Comparison of ENCODE assay signal across 8 cellular contexts in the genomic region with DNA sequence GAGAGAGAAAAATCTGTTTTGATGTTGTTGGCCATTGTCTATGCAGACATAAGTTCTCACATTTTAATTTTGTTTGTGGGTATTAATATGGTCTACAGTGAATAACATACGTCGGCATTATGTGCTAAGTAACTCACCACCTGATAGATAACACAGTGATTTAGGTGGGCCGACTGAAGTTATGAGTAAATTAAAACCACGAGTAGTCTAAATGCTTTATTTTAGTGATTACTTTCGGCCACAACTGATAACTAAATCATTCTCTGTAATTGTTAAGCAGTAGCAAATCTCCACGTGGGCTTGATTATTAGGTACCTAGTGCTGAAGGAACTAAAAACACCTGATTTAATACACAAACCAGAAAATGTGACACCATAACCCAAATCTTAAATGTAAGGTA. TPM values are rescaled to one million over a fixed set of nuclear protein-coding genes. Genes with fewer than 3 reads are reported as not detected.
A peak's percentile ranks its signal among the peaks of the same experiment; 100 is the strongest.
DNase-seq lines count a peak whose midpoint lies in the region; TF ChIP-seq lines count a peak whose summit lies in the region.

No MANE protein-coding gene starts in this region.

- H3K27me3 Mint-ChIP-seq in CD4-positive, alpha-beta memory T cell = no peaks in the 10 kb centered on the region

- H3K9ac ChIP-seq in neuronal stem cell (ENCODE audit: low read depth, low read length, poor library complexity) = no peak overlapping the region

- H4K91ac ChIP-seq in neuronal stem cell (ENCODE audit: low read depth, low read length, poor library complexity) = no peak overlapping the region

- H3K4me3 Mint-ChIP-seq in CD4-positive, alpha-beta memory T cell = peak overlapping the region; percentile 86 to 99 (median 95)

- H3K18ac ChIP-seq in neuronal stem cell (ENCODE audit: low read length) = no peak overlapping the region

- H3K23ac ChIP-seq in neuronal stem cell (ENCODE audit: low read depth, low read length, poor library complexity) = no peak overlapping the region

- H2BK5ac ChIP-seq in neuronal stem cell (ENCODE audit: low read length) = no peak overlapping the region

- peak overlapping the region; percentile 94 for H3K4me2 ChIP-seq in neuronal stem cell (ENCODE audit: insufficient read depth, low read length, poor library complexity, severe bottlenecking)

- intact Hi-C loops in CD4-positive, alpha-beta memory T cell (cut with micrococcal nuclease) = loop anchor here (5.0 kb wide), 1 partner anchor 1316 kb away; a partner anchor contains a TSS

- peak overlapping the region in 1 of 2 donors; percentile 84 for H3K4me3 ChIP-seq in CD4-positive, alpha-beta memory T cell (ENCODE audit: low read length in 2 of 2)
- H3K4me3 ChIP-seq in NB4 (ENCODE audit: low read depth, low read length) (peak overlapping the region; percentile 80), ectodermal cell (ENCODE audit: insufficient read depth, low read depth, low read length) (peak overlapping the region; percentile 89), neuronal stem cell (ENCODE audit: low read length in 2 of 2) (peak overlapping the region in 1 of 2 donors; percentile 86)

- peak overlapping the region; percentile 97 for H2AFZ ChIP-seq in neuronal stem cell (ENCODE audit: low read length)

- WGBS in ectodermal cell, 2 experiments = 65 to 77% methylated on average over 4 to 6 of the region's 6 CpGs
- WGBS in neuronal stem cell (ENCODE audit: extremely low coverage in 2 of 2, insufficient read length in 2 of 2, insufficient replicate concordance in 1 of 2), 2 donors = no CpG with 5 or more reads among the region's 6 CpGs

- H3K4me1 ChIP-seq in CD4-positive, alpha-beta memory T cell (ENCODE audit: insufficient read depth, low read length) = peaks cover 30% of the 10 kb centered on the region
- H3K4me1 ChIP-seq in ectodermal cell (ENCODE audit: control insufficient read depth, insufficient read depth, low read length) (peaks cover 10% of the 10 kb centered on the region), neuronal stem cell (ENCODE audit: control insufficient read depth in 2 of 2, insufficient read depth in 1 of 2, low read depth in 1 of 2, low read length in 2 of 2) (peaks cover 2 to 9% of the 10 kb centered on the region in 2 donors)

- POLR2A ChIA-PET in CD4-positive, alpha-beta memory T cell (lab: Charles Lee; ENCODE audit: partially characterized antibody) = interaction anchor here (3.8 kb wide), 1 partner anchor 147 kb away, joined by 18 read pairs; no protein-coding TSS in a partner anchor

- no peak overlapping the region for H3K4ac ChIP-seq in neuronal stem cell (ENCODE audit: low read length)

- H3K4me1 Mint-ChIP-seq in CD4-positive, alpha-beta memory T cell = peaks cover 24 to 53% (median 39%) of the 10 kb centered on the region in 4 donors

- peaks cover 0 to 1% (median 0%) of the 10 kb centered on the region in 8 donors for H3K9me3 Mint-ChIP-seq in CD4-positive, alpha-beta memory T cell

- CTCF ChIA-PET in CD4-positive, alpha-beta memory T cell (lab: Charles Lee; ENCODE audit: partially characterized antibody) = interaction anchor here (1.5 to 7.8 kb wide), 7 partner anchors 10 to 148 kb away, joined by 3 to 186 read pairs (median 24); a partner anchor contains a TSS

- no peak for TF ChIP-seq POLR2A in NB4 (IDR thresholded peaks at IDR 0.05; ENCODE audit: extremely low read depth, insufficient read length)

- no peaks in the 10 kb centered on the region for H3K79me1 ChIP-seq in neuronal stem cell (ENCODE audit: low read depth, low read length)

- no peaks in the 10 kb centered on the region for H3K36me3 ChIP-seq in CD4-positive, alpha-beta memory T cell (ENCODE audit: insufficient read depth, low read length)
- H3K36me3 ChIP-seq in ectodermal cell (ENCODE audit: control insufficient read depth, insufficient read depth, low read length) (no peaks in the 10 kb centered on the region), neuronal stem cell (replicated peaks in 1 of 2; ENCODE audit: control insufficient read depth in 2 of 2, insufficient read depth in 2 of 2, low read length in 2 of 2) (no peaks in the 10 kb centered on the region)

- H3K36me3 Mint-ChIP-seq in CD4-positive, alpha-beta memory T cell = peaks cover 0 to 5% of the 10 kb centered on the region in 2 donors

- H3K14ac ChIP-seq in neuronal stem cell (ENCODE audit: low read length) = no peak overlapping the region

- DNase-seq in CD4-positive, alpha-beta memory T cell = no peak
- DNase-seq in NB4 (ENCODE audit: low read depth) = no peak
- DNase-seq in neuronal stem cell (ENCODE audit: low spot score) = no peak
- DNase-seq in cerebellar cortex (ENCODE audit: low spot score) = no peak
- DNase-seq in NCI-H510A (lab: John Stamatoyannopoulos, UW) = no peak
- no peak for DNase-seq in globus pallidus (ENCODE audit: low spot score)
- no peak for DNase-seq in NCI-H1092 treated with DMSO at 0.1 percent for 48 hours (lab: John Stamatoyannopoulos, UW)

- H3K27ac Mint-ChIP-seq in CD4-positive, alpha-beta memory T cell = peak overlapping the region; percentile 92 to 97 (median 96)

- H2BK120ac ChIP-seq in neuronal stem cell (ENCODE audit: low read depth, low read length) = no peak overlapping the region

- no peaks in the 10 kb centered on the region for H3K27me3 ChIP-seq in CD4-positive, alpha-beta memory T cell (ENCODE audit: insufficient read depth, low read length)
- H3K27me3 ChIP-seq in ectodermal cell (ENCODE audit: control insufficient read depth, insufficient read depth, low read length, poor library complexity, severe bottlenecking) (no peaks in the 10 kb centered on the region), neuronal stem cell (ENCODE audit: control insufficient read depth in 3 of 3, insufficient read depth in 3 of 3, low read depth in 1 of 3, low read length in 3 of 3) (no peaks in the 10 kb centered on the region)

- no peak overlapping the region for H4K8ac ChIP-seq in neuronal stem cell (ENCODE audit: low read depth, low read length)

- no peaks in the 10 kb centered on the region for H3K9me3 ChIP-seq in CD4-positive, alpha-beta memory T cell (ENCODE audit: control insufficient read depth in 1 of 2, low read length in 2 of 2)
- H3K9me3 ChIP-seq in ectodermal cell (ENCODE audit: control insufficient read depth, low read length) = no peaks in the 10 kb centered on the region
- no peaks in the 10 kb centered on the region for H3K9me3 ChIP-seq in neuronal stem cell (replicated peaks in 1 of 2; ENCODE audit: control insufficient read depth in 2 of 2, insufficient read depth in 1 of 2, low read depth in 1 of 2, low read length in 2 of 2)

- H2BK15ac ChIP-seq in neuronal stem cell (ENCODE audit: low read length) = no peak overlapping the region

- H3K27ac ChIP-seq in CD4-positive, alpha-beta memory T cell (ENCODE audit: low read depth, low read length) = peak overlapping the region; percentile 98
- no peak overlapping the region for H3K27ac ChIP-seq in ectodermal cell (ENCODE audit: insufficient read depth, low read depth, low read length, poor library complexity, severe bottlenecking)
- no peak overlapping the region for H3K27ac ChIP-seq in neuronal stem cell (replicated peaks; ENCODE audit: low read length)

- TF ChIP-seq CTCF in NB4 (IDR thresholded peaks at IDR 0.05; ENCODE audit: low read depth, low read length) = no peak

- H2AK5ac ChIP-seq in neuronal stem cell (ENCODE audit: low read depth, low read length) = no peak overlapping the region

- no peak overlapping the region for H2BK12ac ChIP-seq in neuronal stem cell (ENCODE audit: low read length)

RNA-seq across cellular contexts. Expression of a gene that starts 1.2 kb away (rescaled TPM):
- total RNA-seq in CD4-positive, alpha-beta memory T cell = 10 to 100 TPM; 32.5 to 36.6 TPM
- 1 to 10 TPM in 1 of 2 donors, under 1 TPM in 1; 0.88 to 5.8 TPM for polyA plus RNA-seq in CD4-positive, alpha-beta memory T cell
- 18.1 TPM for polyA plus RNA-seq in ectodermal cell (2013, experiment 1 of 4)
- polyA plus RNA-seq in ectodermal cell (2013, experiment 2 of 4) = 29.0 TPM
- polyA plus RNA-seq in ectodermal cell (2013, experiment 3 of 4) = 19.6 TPM
- polyA plus RNA-seq in ectodermal cell (2013, experiment 4 of 4) = 21.9 TPM
- polyA plus RNA-seq in neuronal stem cell (2013, experiment 1 of 2) = 5.1 TPM
- polyA plus RNA-seq in neuronal stem cell (2013, experiment 2 of 2) = 5.7 TPM

RNA-seq across cellular contexts. Expression of a gene that starts 3.0 kb away (rescaled TPM):
- 1 to 10 TPM; 6.0 to 7.3 TPM for total RNA-seq in CD4-positive, alpha-beta memory T cell
- polyA plus RNA-seq in CD4-positive, alpha-beta memory T cell = 1 to 10 TPM; 4.3 to 6.0 TPM
- polyA plus RNA-seq in ectodermal cell (2013, experiment 1 of 4) = 49.9 TPM
- 60.7 TPM for polyA plus RNA-seq in ectodermal cell (2013, experiment 2 of 4)
- polyA plus RNA-seq in ectodermal cell (2013, experiment 3 of 4) = 39.4 TPM
- 50.3 TPM for polyA plus RNA-seq in ectodermal cell (2013, experiment 4 of 4)
- 17.1 TPM for polyA plus RNA-seq in neuronal stem cell (2013, experiment 1 of 2)
- polyA plus RNA-seq in neuronal stem cell (2013, experiment 2 of 2) = 19.2 TPM
